In the genomic region with DNA sequence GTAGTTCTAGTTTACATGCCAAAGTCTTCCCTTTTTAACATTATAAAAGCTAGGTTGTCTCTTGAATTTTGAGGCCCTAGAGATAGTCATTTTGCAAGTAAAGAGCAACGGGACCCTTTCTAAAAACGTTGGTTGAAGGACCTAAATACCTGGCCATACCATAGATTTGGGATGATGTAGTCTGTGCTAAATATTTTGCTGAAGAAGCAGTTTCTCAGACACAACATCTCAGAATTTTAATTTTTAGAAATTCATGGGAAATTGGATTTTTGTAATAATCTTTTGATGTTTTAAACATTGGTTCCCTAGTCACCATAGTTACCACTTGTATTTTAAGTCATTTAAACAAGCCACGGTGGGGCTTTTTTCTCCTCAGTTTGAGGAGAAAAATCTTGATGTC, we compare ENCODE assay signal across 21 cellular contexts. TPM values are rescaled to one million over a fixed set of nuclear protein-coding genes. Genes with fewer than 3 reads are reported as not detected.
DNase-seq lines count a peak whose midpoint lies in the region; ATAC-seq, FAIRE-seq and TF ChIP-seq lines count a peak whose summit lies in the region.
"Had no signal": no experiment of that assay in that cellular context is flagged by ENCODE, and none has a peak within 500 bp of the region (broad histone marks: within the 10 kb centered on the region; RNA-seq: fewer than 3 reads in every experiment).

No MANE protein-coding gene starts in this region.

- intact Hi-C loops in A673 (cut with micrococcal nuclease; ENCODE audit: unreplicated experiment) (loop anchor here (2.0 to 5.0 kb wide), 4 partner anchors 59 to 396 kb away; a partner anchor contains a TSS), IMR-90 (cut with micrococcal nuclease) (loop anchor here (2.0 to 10.0 kb wide), 3 partner anchors 58 to 704 kb away; a partner anchor contains a TSS), K562 (cut with micrococcal nuclease) (loop anchor here (5.0 to 10.0 kb wide), 3 partner anchors 152 to 409 kb away; a partner anchor contains a TSS), left colon (cut with DNase I, micrococcal nuclease) (loop anchor here in 1 of 2 donors (5.0 kb wide), 1 partner anchor 399 kb away; no protein-coding TSS in a partner anchor)

- H2AK5ac ChIP-seq in IMR-90 (ENCODE audit: low read depth, low read length), result no peak overlapping the region

- TF ChIP-seq CTCF in A549 (IDR thresholded peaks at IDR 0.05) (no peak), A673 (conservative IDR thresholded peaks at IDR 0.05; ENCODE audit: low read depth, low read length) (no peak), IMR-90 (conservative IDR thresholded peaks at IDR 0.05; ENCODE audit: low read depth, low read length) (no peak), K562 (IDR thresholded peaks at IDR 0.05 in 2 of 3, conservative IDR thresholded peaks at IDR 0.05 in 1 of 3; ENCODE audit: insufficient read depth in 2 of 3, low read depth in 1 of 3, low read length in 3 of 3) (no peak)

- CTCF ChIA-PET in A549 (lab: Yijun Ruan, JAX), result interaction anchor here (1.0 to 4.1 kb wide), 25 partner anchors 10 to 461 kb away, joined by 3 to 41 read pairs (median 5); no protein-coding TSS in a partner anchor
- CTCF ChIA-PET in A673 (lab: Charles Lee), result no interaction called here
- CTCF ChIA-PET in IMR-90 (lab: Yijun Ruan, JAX), result interaction anchor here (0.5 to 2.8 kb wide), 5 partner anchors 24 to 381 kb away, joined by 3 to 15 read pairs (median 4); a partner anchor contains a TSS
- CTCF ChIA-PET in K562 (lab: Yijun Ruan, JAX; ENCODE audit: low intra/inter-chr PET ratio), result interaction anchor here (1.3 to 2.1 kb wide), 2 partner anchors 59 to 705 kb away, joined by 3 to 8 read pairs; no protein-coding TSS in a partner anchor

- dilution Hi-C loops in IMR-90 (cut with HindIII; ENCODE audit: low sequenced_read_pairs, unreplicated experiment), result loop anchor here (25.0 kb wide), 1 partner anchor 404 kb away; a partner anchor contains a TSS

- no peak overlapping the region for H2AK9ac ChIP-seq in IMR-90 (replicated peaks; ENCODE audit: low read depth, low read length, poor library complexity)

- no peak overlapping the region for H2BK120ac ChIP-seq in IMR-90 (ENCODE audit: low read depth, low read length)

- H3K4ac ChIP-seq in IMR-90 (ENCODE audit: low read depth, low read length), result no peak overlapping the region

- in situ Hi-C loops in IMR-90 (cut with MboI; ENCODE audit: low sequenced_read_pairs) (loop anchor here (5.0 to 10.0 kb wide), 2 partner anchors 59 to 402 kb away; a partner anchor contains a TSS), K562 (cut with MboI) (loop anchor here (25.0 kb wide), 1 partner anchor 704 kb away; no protein-coding TSS in a partner anchor)

- no peaks in the 10 kb centered on the region for H3K79me2 ChIP-seq in K562 (ENCODE audit: control insufficient read depth, insufficient read depth, low read length)

- DNase-seq in A549 (ENCODE audit: low read depth in 1 of 2, low spot score in 1 of 2) (no peak), A673 (ENCODE audit: low spot score) (no peak), IMR-90 (no peak), K562 (ENCODE audit: extremely low read depth in 1 of 4, low spot score in 3 of 4) (no peak), NCI-H128 (lab: John Stamatoyannopoulos, UW; ENCODE audit: unreplicated experiment) (no peak), left colon (no peak), NCI-H2227 treated with DMSO at 0.1 percent for 48 hours (lab: John Stamatoyannopoulos, UW) (no peak)
- DNase-seq: ACHN; AML-193; BE2C; Calu3; CD4-positive, alpha-beta memory T cell; COR-L47; DMS153; DND-41; GOT3; H7; HCEC 1CT had no signal

- H3K9ac ChIP-seq in IMR-90 (ENCODE audit: low read depth, low read length) (no peak overlapping the region), K562 (ENCODE audit: insufficient read depth in 1 of 2, low read depth in 2 of 2, low read length in 2 of 2) (no peak overlapping the region)
- H3K9ac ChIP-seq: BLaER1 treated with 17β-estradiol and CSF1 and Interleukin-3, amounts not matched to agents 10 nM and 100 nM had no signal

- FAIRE-seq in A549 (lab: Jason Lieb, UNC) (no peak), K562 (lab: Jason Lieb, UNC) (no peak)
- FAIRE-seq: G401.6 had no signal

- H3K27ac ChIP-seq in A549, result no peak overlapping the region
- no peak overlapping the region for H3K27ac ChIP-seq in A673 (ENCODE audit: low read depth, low read length, poor library complexity, severe bottlenecking)
- H3K27ac ChIP-seq in IMR-90 (ENCODE audit: insufficient read depth, low read length), result no peak overlapping the region
- H3K27ac ChIP-seq in K562 (ENCODE audit: extremely low read depth, low read depth, low read length), result no peak overlapping the region
- H3K27ac ChIP-seq: BLaER1 treated with 17β-estradiol and CSF1 and Interleukin-3, amounts not matched to agents 10 nM and 100 nM had no signal

- TF ChIP-seq RAD21 in A549 (conservative IDR thresholded peaks at IDR 0.05 in 1 of 2, IDR thresholded peaks at IDR 0.05 in 1 of 2) (no peak), IMR-90 (IDR thresholded peaks at IDR 0.05; ENCODE audit: low read length) (no peak), K562 (CRISPR knock-in tag; conservative IDR thresholded peaks at IDR 0.05 in 1 of 2, IDR thresholded peaks at IDR 0.05 in 1 of 2) (no peak)

- H3K14ac ChIP-seq in IMR-90 (replicated peaks; ENCODE audit: low read depth, low read length), result no peak overlapping the region

- TSS peak; percentile 42 for BruUV-seq in A673 (replicated peaks; lab: Mats Ljungman, UMichigan)
- BruUV-seq in IMR-90 (replicated peaks; lab: Mats Ljungman, UMichigan), result TSS peak; percentile 83
- BruUV-seq in K562 (replicated peaks; lab: Mats Ljungman, UMichigan), result no TSS peak

- no peak overlapping the region for H3K23ac ChIP-seq in IMR-90 (ENCODE audit: low read depth, low read length)

- H4K8ac ChIP-seq in IMR-90 (ENCODE audit: low read depth in 2 of 2, low read length in 2 of 2), result no peak overlapping the region; a peak in 1 of 4 replicates

- no peak overlapping the region for H4K5ac ChIP-seq in IMR-90 (ENCODE audit: low read depth, low read length)

- no peak overlapping the region for H2BK20ac ChIP-seq in IMR-90 (ENCODE audit: low read depth, low read length)

- H3K4me2 ChIP-seq in A549 (no peak overlapping the region), IMR-90 (ENCODE audit: low read depth, low read length) (no peak overlapping the region), K562 (ENCODE audit: insufficient read depth, low read length) (no peak overlapping the region)
- H3K4me2 ChIP-seq: BLaER1 treated with 17β-estradiol and CSF1 and Interleukin-3, amounts not matched to agents 10 nM and 100 nM had no signal

- no peak overlapping the region for H2BK5ac ChIP-seq in IMR-90 (ENCODE audit: low read depth, low read length, poor library complexity, severe bottlenecking)

- H2AFZ ChIP-seq in IMR-90 (replicated peaks; ENCODE audit: low read length, poor library complexity) (no peak overlapping the region), K562 (ENCODE audit: low read depth, low read length) (no peak overlapping the region)

- H3K56ac ChIP-seq in IMR-90 (ENCODE audit: extremely low read depth, insufficient read depth, low read length), result no peak overlapping the region

- H3K9me1 ChIP-seq in IMR-90 (ENCODE audit: insufficient read depth, low read length) (no peaks in the 10 kb centered on the region; the same call in 1 of the 2 replicates), K562 (ENCODE audit: control insufficient read depth, insufficient read depth, low read length) (no peaks in the 10 kb centered on the region)

- POLR2A ChIA-PET in A549 (lab: Yijun Ruan, JAX), result interaction anchor here (1.6 kb wide), 1 partner anchor 59 kb away, joined by 18 read pairs; no protein-coding TSS in a partner anchor
- POLR2A ChIA-PET in A673 (lab: Charles Lee; ENCODE audit: low non-redundant PET), result no interaction called here
- POLR2A ChIA-PET in IMR-90 (lab: Charles Lee; ENCODE audit: unreplicated experiment), result interaction anchor here (1.6 kb wide), 1 partner anchor 55 kb away, joined by 4 read pairs; no protein-coding TSS in a partner anchor
- POLR2A ChIA-PET in K562 (lab: Yijun Ruan, JAX), result no interaction called here

- H3K9me3 ChIP-seq in A549 (no peaks in the 10 kb centered on the region), A673 (ENCODE audit: low read depth, low read length, poor library complexity, severe bottlenecking) (no peaks in the 10 kb centered on the region), IMR-90 (ENCODE audit: control insufficient read depth, insufficient read depth, low read length) (no peaks in the 10 kb centered on the region), K562 (replicated peaks; ENCODE audit: control insufficient read depth, insufficient read depth, low read depth, low read length) (no peaks in the 10 kb centered on the region)
- H3K9me3 ChIP-seq: BE2C; BLaER1 treated with 17β-estradiol and CSF1 and Interleukin-3, amounts not matched to agents 10 nM and 100 nM had no signal

- H3K18ac ChIP-seq in IMR-90 (ENCODE audit: low read depth, low read length), result no peak overlapping the region

- no peaks in the 10 kb centered on the region for H3K36me3 ChIP-seq in A673 (ENCODE audit: insufficient read depth, low read length, poor library complexity, severe bottlenecking)
- peaks cover 10% of the 10 kb centered on the region for H3K36me3 ChIP-seq in IMR-90 (ENCODE audit: control insufficient read depth, insufficient read depth, low read length)
- peaks cover 12% of the 10 kb centered on the region; the same call in 1 of the 3 replicates for H3K36me3 ChIP-seq in K562 (ENCODE audit: control insufficient read depth, insufficient read depth, low read length)
- H3K36me3 ChIP-seq: BE2C had no signal

- H2BK15ac ChIP-seq in IMR-90 (ENCODE audit: low read depth, low read length), result no peak overlapping the region

- no peaks in the 10 kb centered on the region for H3K4me1 ChIP-seq in A549
- no peaks in the 10 kb centered on the region for H3K4me1 ChIP-seq in A673 (ENCODE audit: insufficient read depth, low read length, poor library complexity, severe bottlenecking)
- H3K4me1 ChIP-seq in IMR-90 (ENCODE audit: control insufficient read depth, insufficient read depth, low read length), result peaks cover 4% of the 10 kb centered on the region
- no peaks in the 10 kb centered on the region for H3K4me1 ChIP-seq in K562 (replicated peaks in 1 of 2; ENCODE audit: control insufficient read depth in 2 of 2, insufficient read depth in 2 of 2, low read length in 2 of 2)
- H3K4me1 ChIP-seq: BE2C had no signal

- H3K4me3 ChIP-seq in A549 (no peak overlapping the region), A673 (ENCODE audit: low read depth, low read length, poor library complexity, severe bottlenecking) (no peak overlapping the region), IMR-90 (ENCODE audit: insufficient read depth, low read depth, low read length) (no peak overlapping the region), K562 (no peak overlapping the region)
- H3K4me3 ChIP-seq: BLaER1 treated with 17β-estradiol and CSF1 and Interleukin-3, amounts not matched to agents 10 nM and 100 nM had no signal

- TF ChIP-seq POLR2A in A549 (IDR thresholded peaks at IDR 0.05; ENCODE audit: low read length) (no peak), IMR-90 (IDR thresholded peaks at IDR 0.05; ENCODE audit: low read depth, low read length) (no peak), K562 (conservative IDR thresholded peaks at IDR 0.05) (no peak)

- no peaks in the 10 kb centered on the region for H4K20me1 ChIP-seq in IMR-90 (ENCODE audit: insufficient read depth, low read length)
- no peaks in the 10 kb centered on the region for H4K20me1 ChIP-seq in K562 (replicated peaks; ENCODE audit: control insufficient read depth, insufficient read depth, low read length)
- H4K20me1 ChIP-seq: BLaER1 treated with 17β-estradiol and CSF1 and Interleukin-3, amounts not matched to agents 10 nM and 100 nM had no signal

- ATAC-seq in A549 (no peak), IMR-90 (ENCODE audit: low read depth) (no peak), K562 (no peak), left colon (no peak), HG03460 (IDR thresholded peaks at IDR 0.05; ENCODE audit: unreplicated experiment) (no peak)

- H4K91ac ChIP-seq in IMR-90 (ENCODE audit: insufficient read depth, low read depth, low read length), result no peak overlapping the region

- TF ChIP-seq EP300 in A549 (IDR thresholded peaks at IDR 0.05) (no peak), K562 (IDR thresholded peaks at IDR 0.05; ENCODE audit: low read length) (no peak)

- H3K27me3 ChIP-seq in A673 (replicated peaks; ENCODE audit: insufficient read depth, low read depth, low read length, poor library complexity), result no peaks in the 10 kb centered on the region
- H3K27me3 ChIP-seq in IMR-90 (ENCODE audit: control insufficient read depth, insufficient read depth, low read length), result no peaks in the 10 kb centered on the region
- H3K27me3 ChIP-seq in K562 (ENCODE audit: control insufficient read depth in 2 of 2, insufficient read depth in 2 of 2, low read length in 2 of 2), result no peaks in the 10 kb centered on the region
- H3K27me3 ChIP-seq: BE2C; BLaER1 treated with 17β-estradiol and CSF1 and Interleukin-3, amounts not matched to agents 10 nM and 100 nM had no signal

- 53% methylated on average over 3 of the region's 3 CpGs for WGBS in A549 (ENCODE audit: missing lambda C conversion rate)
- WGBS in IMR-90 (ENCODE audit: extremely low coverage in 2 of 2, insufficient read length in 1 of 2), 2 experiments, result no CpG with 5 or more reads among the region's 3 CpGs
- 21% methylated on average over 3 of the region's 3 CpGs for WGBS in K562 (ENCODE audit: insufficient coverage, low coverage, missing lambda C conversion rate)

- H3K79me1 ChIP-seq in IMR-90 (ENCODE audit: low read depth in 1 of 2, low read length in 2 of 2), result no peaks in the 10 kb centered on the region

RNA-seq across cellular contexts. Expression of a gene that starts 21.3 kb away (rescaled TPM):
- polyA plus RNA-seq in A549 (2011; rRNA removed) (53.4 and 64.7 TPM in 2 replicates), A549 (2017; fragmentation: RNase III; extraction: RNeasy Plus Mini Kit Qiagen cat#74134 plus additional on column Dnase treatment) (18.7 to 21.0 TPM (median 19.0 TPM) in 3 replicates), IMR-90 (2012; rRNA removed) (18.5 and 19.5 TPM in 2 replicates), K562 (2011; rRNA removed) (10.5 and 11.9 TPM in 2 replicates), K562 (2014; fragmentation: Illumina TruSeq; extraction: Trizol) (8.4 and 9.7 TPM in 2 replicates), K562 (2014; fragmentation: Nextera tagmentation; extraction: Ambion mirVana) (10 to 100 TPM; 12.9 to 13.0 TPM), K562 (2014; rRNA removed) (4.9 and 8.0 TPM in 2 replicates)
- 8.2 and 8.9 TPM in 2 replicates for polyA plus RNA-seq in A549 (2012; cell fraction: cytosol; rRNA removed)
- 3.4 and 6.7 TPM in 2 replicates for polyA plus RNA-seq in A549 (2012; cell fraction: nucleus; rRNA removed)
- polyA minus RNA-seq in A549 (2011; rRNA and poly(A)+ RNA removed), result 17.6 and 24.2 TPM in 2 replicates
- total RNA-seq in A673 (2021) (20.4 and 20.8 TPM in 2 replicates), IMR-90 (2012; rRNA removed) (25.6 and 30.0 TPM in 2 replicates), K562 (2014; rRNA removed) (4.0 and 6.7 TPM in 2 replicates), K562 (2014; rRNA removed; fragmentation: Illumina TruSeq; extraction: Trizol) (10.9 and 14.6 TPM in 2 replicates), K562 (2015; rRNA removed; fragmentation: Illumina TruSeq; extraction: Trizol) (7.8 and 9.6 TPM in 2 replicates), K562 (2021) (8.4 and 10.6 TPM in 2 replicates), left colon (10 to 100 TPM; 32.8 to 35.6 TPM)
- polyA plus RNA-seq in IMR-90 (2012; cell fraction: cytosol; rRNA removed), result 2.1 and 4.2 TPM in 2 replicates
- 0.88 and 11.3 TPM in 2 replicates for polyA plus RNA-seq in IMR-90 (2012; cell fraction: nucleus; rRNA removed; ENCODE audit: low replicate concordance)
- 2.8 and 10.1 TPM in 2 replicates for total RNA-seq in K562 (2011; cell fraction: chromatin; rRNA removed; ENCODE audit: low replicate concordance)
- total RNA-seq in K562 (2011; cell fraction: nucleolus; rRNA removed), result 3.5 and 3.7 TPM in 2 replicates
- 4.8 and 7.8 TPM in 2 replicates for total RNA-seq in K562 (2011; cell fraction: nucleoplasm; rRNA removed)
- 4.0 and 10.1 TPM in 2 replicates for polyA plus RNA-seq in K562 (2011; cell fraction: cytosol; rRNA removed)
- polyA plus RNA-seq in K562 (2011; cell fraction: nucleus; rRNA removed), result 4.9 and 6.2 TPM in 2 replicates
- polyA plus RNA-seq in K562 (2012), result 6.4 and 9.8 TPM in 2 replicates
- 14.5 and 17.2 TPM in 2 replicates for polyA minus RNA-seq in K562 (2011; rRNA and poly(A)+ RNA removed)
- polyA minus RNA-seq in K562 (2011; cell fraction: cytosol; rRNA and poly(A)+ RNA removed), result 9.2 and 11.0 TPM in 2 replicates
- 2.0 and 4.8 TPM in 2 replicates for polyA minus RNA-seq in K562 (2011; cell fraction: nucleus; rRNA and poly(A)+ RNA removed)

RNA-seq across cellular contexts. Expression of a gene that starts 21.3 kb away (rescaled TPM):
- polyA plus RNA-seq in A549 (2011; rRNA removed) (47.0 and 74.5 TPM in 2 replicates), A549 (2017; fragmentation: RNase III; extraction: RNeasy Plus Mini Kit Qiagen cat#74134 plus additional on column Dnase treatment) (47.5 to 58.2 TPM (median 50.2 TPM) in 3 replicates), IMR-90 (2012; rRNA removed) (31.7 and 34.2 TPM in 2 replicates), K562 (2011; rRNA removed) (39.2 and 52.0 TPM in 2 replicates), K562 (2014; fragmentation: Illumina TruSeq; extraction: Trizol) (73.3 and 83.7 TPM in 2 replicates), K562 (2014; fragmentation: Nextera tagmentation; extraction: Ambion mirVana) (10 to 100 TPM; 48.7 to 60.9 TPM), K562 (2014; rRNA removed) (60.7 and 69.3 TPM in 2 replicates)
- polyA plus RNA-seq in A549 (2012; cell fraction: cytosol; rRNA removed), result 30.6 and 32.0 TPM in 2 replicates
- polyA plus RNA-seq in A549 (2012; cell fraction: nucleus; rRNA removed), result 20.2 and 21.8 TPM in 2 replicates
- polyA minus RNA-seq in A549 (2011; rRNA and poly(A)+ RNA removed), result 22.4 and 32.1 TPM in 2 replicates
- total RNA-seq in A673 (2021) (54.5 and 55.2 TPM in 2 replicates), IMR-90 (2012; rRNA removed) (30.8 and 70.3 TPM in 2 replicates), K562 (2014; rRNA removed) (92.1 and 107 TPM in 2 replicates), K562 (2014; rRNA removed; fragmentation: Illumina TruSeq; extraction: Trizol) (58.5 and 66.0 TPM in 2 replicates), K562 (2015; rRNA removed; fragmentation: Illumina TruSeq; extraction: Trizol) (63.8 and 67.0 TPM in 2 replicates), K562 (2021) (61.9 and 64.7 TPM in 2 replicates), left colon (10 to 100 TPM; 52.9 to 55.1 TPM)
- 12.4 and 16.2 TPM in 2 replicates for polyA plus RNA-seq in IMR-90 (2012; cell fraction: cytosol; rRNA removed)
- polyA plus RNA-seq in IMR-90 (2012; cell fraction: nucleus; rRNA removed; ENCODE audit: low replicate concordance), result 9.7 and 18.0 TPM in 2 replicates
- 13.8 and 25.1 TPM in 2 replicates for total RNA-seq in K562 (2011; cell fraction: chromatin; rRNA removed; ENCODE audit: low replicate concordance)
- total RNA-seq in K562 (2011; cell fraction: nucleolus; rRNA removed), result 11.0 and 14.2 TPM in 2 replicates
- total RNA-seq in K562 (2011; cell fraction: nucleoplasm; rRNA removed), result 12.1 and 16.2 TPM in 2 replicates
- 25.5 and 30.8 TPM in 2 replicates for polyA plus RNA-seq in K562 (2011; cell fraction: cytosol; rRNA removed)
- polyA plus RNA-seq in K562 (2011; cell fraction: nucleus; rRNA removed), result 15.2 and 16.3 TPM in 2 replicates
- polyA plus RNA-seq in K562 (2012), result 53.5 and 66.3 TPM in 2 replicates
- 61.4 and 63.4 TPM in 2 replicates for polyA minus RNA-seq in K562 (2011; rRNA and poly(A)+ RNA removed)
- 31.9 and 33.2 TPM in 2 replicates for polyA minus RNA-seq in K562 (2011; cell fraction: cytosol; rRNA and poly(A)+ RNA removed)
- polyA minus RNA-seq in K562 (2011; cell fraction: nucleus; rRNA and poly(A)+ RNA removed), result 18.2 and 25.7 TPM in 2 replicates

RNA-seq across cellular contexts. Expression of a gene that starts 57.8 kb away (rescaled TPM):
- polyA plus RNA-seq in A549 (2011; rRNA removed), result 54.1 and 79.1 TPM in 2 replicates
- 18.3 and 19.6 TPM in 2 replicates for polyA plus RNA-seq in A549 (2012; cell fraction: cytosol; rRNA removed)
- polyA plus RNA-seq in A549 (2012; cell fraction: nucleus; rRNA removed), result 27.5 and 42.0 TPM in 2 replicates
- 111 to 168 TPM (median 148 TPM) in 3 replicates for polyA plus RNA-seq in A549 (2017; fragmentation: RNase III; extraction: RNeasy Plus Mini Kit Qiagen cat#74134 plus additional on column Dnase treatment)
- 39.1 and 47.8 TPM in 2 replicates for polyA minus RNA-seq in A549 (2011; rRNA and poly(A)+ RNA removed)
- 4.6 and 4.7 TPM in 2 replicates for total RNA-seq in A673 (2021)
- 387 and 406 TPM in 2 replicates for total RNA-seq in IMR-90 (2012; rRNA removed)
- 356 and 418 TPM in 2 replicates for polyA plus RNA-seq in IMR-90 (2012; rRNA removed)
- polyA plus RNA-seq in IMR-90 (2012; cell fraction: cytosol; rRNA removed), result 155 and 190 TPM in 2 replicates
- polyA plus RNA-seq in IMR-90 (2012; cell fraction: nucleus; rRNA removed; ENCODE audit: low replicate concordance), result 44.6 and 106 TPM in 2 replicates
- total RNA-seq in K562 (2011; cell fraction: chromatin; rRNA removed; ENCODE audit: low replicate concordance), result 0.56 TPM in 1 of 2 replicates, not detected in the other
- total RNA-seq in K562 (2011; cell fraction: nucleolus; rRNA removed), result 0.39 TPM in 1 of 2 replicates, not detected in the other
- 0.44 and 0.69 TPM in 2 replicates for total RNA-seq in K562 (2011; cell fraction: nucleoplasm; rRNA removed)
- total RNA-seq in K562 (2014; rRNA removed), result 0.59 and 0.61 TPM in 2 replicates
- total RNA-seq in K562 (2014; rRNA removed; fragmentation: Illumina TruSeq; extraction: Trizol), result 0.69 and 1.5 TPM in 2 replicates
- 1.5 and 1.6 TPM in 2 replicates for total RNA-seq in K562 (2015; rRNA removed; fragmentation: Illumina TruSeq; extraction: Trizol)
- total RNA-seq in K562 (2021), result 1.4 and 2.2 TPM in 2 replicates
- polyA plus RNA-seq in K562 (2011; rRNA removed), result 0.12 and 0.17 TPM in 2 replicates
- polyA plus RNA-seq in K562 (2011; cell fraction: cytosol; rRNA removed), result 0.10 TPM in 1 of 2 replicates, not detected in the other
- polyA plus RNA-seq in K562 (2011; cell fraction: nucleus; rRNA removed), result 0.20 and 0.48 TPM in 2 replicates
- polyA plus RNA-seq in K562 (2012), result 2.2 and 5.9 TPM in 2 replicates
- 0.40 and 1.4 TPM in 2 replicates for polyA plus RNA-seq in K562 (2014; fragmentation: Illumina TruSeq; extraction: Trizol)
- 1 to 10 TPM in 1 of 2 experiments, under 1 TPM in 1; 0.73 to 2.0 TPM for polyA plus RNA-seq in K562 (2014; fragmentation: Nextera tagmentation; extraction: Ambion mirVana)
- 0.19 and 1.1 TPM in 2 replicates for polyA plus RNA-seq in K562 (2014; rRNA removed)
- polyA minus RNA-seq in K562 (2011; rRNA and poly(A)+ RNA removed), result 0.25 TPM in 1 of 2 replicates, not detected in the other
- not detected in 2 replicates for polyA minus RNA-seq in K562 (2011; cell fraction: cytosol; rRNA and poly(A)+ RNA removed)
- polyA minus RNA-seq in K562 (2011; cell fraction: nucleus; rRNA and poly(A)+ RNA removed), result 0.13 and 0.22 TPM in 2 replicates
- 10 to 100 TPM in 1 of 2 donors, 1 to 10 TPM in 1; 9.4 to 23.9 TPM for total RNA-seq in left colon
- total RNA-seq: CD4-positive, alpha-beta memory T cell had no signal

Comparison
In these comparisons a context has a peak if more than half of its experiments do, and no peak if none do; other contexts are left out.
1. RNA of a gene that starts 57.8 kb away (total RNA-seq): 387 to 406 TPM in IMR-90; 9.4 to 23.9 TPM in left colon, 4.6 to 4.7 TPM in A673 and 0.39 to 2.2 TPM in K562; every median in the first group is over 10 times any median in the second.
2. POLR2A ChIA-PET loops: an anchor here in A549 (1.6 kb wide) and IMR-90 (1.6 kb wide); none called in A673 and K562.